8 cellular contexts compared by ENCODE assay signal in the genomic region with DNA sequence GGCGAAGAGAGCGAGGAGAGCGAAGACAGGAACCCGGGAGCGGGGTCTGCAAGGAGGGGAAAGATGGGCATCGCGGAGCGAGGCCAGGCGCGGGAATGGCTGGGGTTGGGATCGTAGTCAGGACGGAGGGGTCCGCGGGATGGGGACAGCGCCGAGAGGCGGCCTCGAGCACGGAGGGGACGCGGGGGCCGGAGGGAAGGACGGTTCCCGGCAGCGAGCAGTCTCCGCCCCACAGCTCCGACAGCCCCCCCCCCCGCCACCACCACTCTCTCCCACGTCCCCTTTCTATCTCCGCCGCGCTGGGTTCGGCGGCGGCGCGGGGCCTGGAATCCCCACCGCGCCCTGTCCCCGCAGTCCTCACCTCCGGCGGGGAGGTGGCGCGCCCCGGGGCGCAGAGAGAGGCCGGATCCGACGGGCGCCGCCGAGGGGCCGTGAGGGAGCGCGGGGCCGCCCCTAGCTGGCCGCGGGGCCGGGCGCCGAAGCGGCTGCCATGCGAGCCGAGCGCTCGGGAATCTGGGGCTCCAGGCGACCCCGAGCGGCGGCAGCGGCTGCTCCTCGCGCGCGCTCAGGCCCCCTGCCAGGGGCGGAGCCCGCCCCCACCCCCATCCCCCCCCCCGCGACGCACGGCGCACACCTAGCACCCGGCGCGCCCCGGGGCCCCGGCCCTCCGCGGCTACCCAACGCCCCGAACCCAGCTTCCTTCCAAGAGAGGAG. TPM values are rescaled to one million over a fixed set of nuclear protein-coding genes. Genes with fewer than 3 reads are reported as not detected.
DNase-seq lines count a peak whose midpoint lies in the region; ATAC-seq and TF ChIP-seq lines count a peak whose summit lies in the region.

A gene with protein sequence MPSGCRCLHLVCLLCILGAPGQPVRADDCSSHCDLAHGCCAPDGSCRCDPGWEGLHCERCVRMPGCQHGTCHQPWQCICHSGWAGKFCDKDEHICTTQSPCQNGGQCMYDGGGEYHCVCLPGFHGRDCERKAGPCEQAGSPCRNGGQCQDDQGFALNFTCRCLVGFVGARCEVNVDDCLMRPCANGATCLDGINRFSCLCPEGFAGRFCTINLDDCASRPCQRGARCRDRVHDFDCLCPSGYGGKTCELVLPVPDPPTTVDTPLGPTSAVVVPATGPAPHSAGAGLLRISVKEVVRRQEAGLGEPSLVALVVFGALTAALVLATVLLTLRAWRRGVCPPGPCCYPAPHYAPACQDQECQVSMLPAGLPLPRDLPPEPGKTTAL (minus strand): TSS at position 515 of the 714 bp plus-strand sequence. CDS start 723 bp downstream, outside the sequence.

- peaks cover 7% of the 10 kb centered on the region for H3K36me3 Mint-ChIP-seq in chondrocyte (ENCODE audit: low read depth)
- H3K36me3 Mint-ChIP-seq in stimulated activated naive B cell treated with anti-CD40 and anti-IgM and Interleukin-4, amounts not matched to agents 10 μg/mL and 1 μg/mL and 100 μg/mL, for 72 hours, result peaks cover 19 to 24% of the 10 kb centered on the region in 2 donors

- BruUV-seq in HCT116 (replicated peaks; lab: Mats Ljungman, UMichigan), result no TSS peak

- H3K4me3 Mint-ChIP-seq in chondrocyte (ENCODE audit: unreplicated experiment), result peak within 1 kb of the TSS; percentile 75
- peak within 1 kb of the TSS; percentile 85 to 93 for H3K4me3 Mint-ChIP-seq in stimulated activated naive B cell treated with anti-CD40 and anti-IgM and Interleukin-4, amounts not matched to agents 10 μg/mL and 1 μg/mL and 100 μg/mL, for 72 hours

- DNase-seq in BE2C, result peak; percentile 42
- no peak for DNase-seq in HCT116 (ENCODE audit: low read depth, low spot score)
- peak; percentile 3 to 33 (median 17) for DNase-seq in T-helper 2 cell
- DNase-seq in chondrocyte (ENCODE audit: low spot score), result no peak
- no peak for DNase-seq in stimulated activated naive B cell treated with anti-CD40 and anti-IgM and Interleukin-4, amounts not matched to agents 10 μg/mL and 1 μg/mL and 100 μg/mL, for 72 hours
- no peak for DNase-seq in COLO829 (ENCODE audit: low spot score)

- H2AFZ ChIP-seq in HCT116 (ENCODE audit: low read depth, low read length, poor library complexity, severe bottlenecking), result no peak within 1 kb of the TSS

- no peaks in the 10 kb centered on the region for H3K9me3 ChIP-seq in BE2C
- H3K9me3 ChIP-seq in HCT116 (ENCODE audit: control insufficient read depth in 1 of 2, insufficient read depth in 1 of 2, low read depth in 1 of 2, low read length in 2 of 2), result no peaks in the 10 kb centered on the region
- H3K9me3 ChIP-seq in liver (ENCODE audit: control insufficient read depth in 4 of 4, low read length in 3 of 4), result no peaks in the 10 kb centered on the region

- no peaks in the 10 kb centered on the region for H4K20me1 ChIP-seq in HCT116 (ENCODE audit: insufficient read depth)

- H3K27me3 ChIP-seq in BE2C, result peaks cover 12% of the 10 kb centered on the region
- no peaks in the 10 kb centered on the region for H3K27me3 ChIP-seq in HCT116 (ENCODE audit: insufficient read depth, low read length)
- peaks cover 0 to 3% (median 1%) of the 10 kb centered on the region in 4 donors for H3K27me3 ChIP-seq in liver (ENCODE audit: control insufficient read depth in 4 of 4, insufficient read depth in 4 of 4, low read length in 3 of 4)

- H3K27ac ChIP-seq in HCT116 (ENCODE audit: low read depth, low read length) (no peak within 1 kb of the TSS), liver (ENCODE audit: low read depth in 1 of 2, low read length in 2 of 2) (no peak within 1 kb of the TSS)

- intact Hi-C loops in HCT116 (cut with micrococcal nuclease), result loop anchor here (2.0 kb wide), 1 partner anchor 52 kb away; no protein-coding TSS in a partner anchor

- H3K9me2 ChIP-seq in HCT116 (ENCODE audit: insufficient read depth), result no peaks in the 10 kb centered on the region

- H3K9ac ChIP-seq in HCT116 (ENCODE audit: low read length), result peak within 1 kb of the TSS; percentile 25; the same call in 1 of the 2 replicates
- peak within 1 kb of the TSS in 1 of 2 donors; percentile 37 for H3K9ac ChIP-seq in liver (ENCODE audit: low read depth in 1 of 2, low read length in 2 of 2)

- RAD21 ChIA-PET in HCT116 (lab: Charles Lee; ENCODE audit: low non-redundant PET in 1 of 2, low total read pairs in 2 of 2, uncharacterized antibody in 2 of 2, unreplicated experiment in 2 of 2), result interaction anchor here in 1 of 2 experiments (0.7 kb wide), 1 partner anchor 55 kb away, joined by 3 read pairs; no protein-coding TSS in a partner anchor

- CTCF ChIA-PET in HCT116 (lab: Charles Lee), result interaction anchor here (0.7 to 4.6 kb wide), 4 partner anchors 14 to 55 kb away, joined by 3 to 31 read pairs (median 6); a partner anchor contains a TSS

- no peaks in the 10 kb centered on the region for H3K9me3 Mint-ChIP-seq in chondrocyte (ENCODE audit: low read depth)
- H3K9me3 Mint-ChIP-seq in stimulated activated naive B cell treated with anti-CD40 and anti-IgM and Interleukin-4, amounts not matched to agents 10 μg/mL and 1 μg/mL and 100 μg/mL, for 72 hours, result peaks cover 0 to 2% of the 10 kb centered on the region in 2 donors

- H3K27me3 Mint-ChIP-seq in chondrocyte (ENCODE audit: low read depth), result peaks cover 14% of the 10 kb centered on the region
- peaks cover 5 to 6% of the 10 kb centered on the region in 2 donors for H3K27me3 Mint-ChIP-seq in stimulated activated naive B cell treated with anti-CD40 and anti-IgM and Interleukin-4, amounts not matched to agents 10 μg/mL and 1 μg/mL and 100 μg/mL, for 72 hours

- peak within 1 kb of the TSS; percentile 97 for H3K4me2 ChIP-seq in HCT116 (ENCODE audit: low read length)

- no peaks in the 10 kb centered on the region for H3K4me1 ChIP-seq in BE2C
- peaks cover 8 to 39% of the 10 kb centered on the region in 2 experiments; a peak in 3 of 4 replicates for H3K4me1 ChIP-seq in HCT116 (ENCODE audit: control insufficient read depth in 1 of 2, insufficient read depth in 2 of 2, low read length in 2 of 2)
- H3K4me1 ChIP-seq in liver (ENCODE audit: control insufficient read depth in 4 of 4, insufficient read depth in 4 of 4, low read length in 3 of 4), result peaks cover 6 to 13% (median 9%) of the 10 kb centered on the region in 4 donors

- TF ChIP-seq RAD21 in HCT116 (IDR thresholded peaks at IDR 0.05; ENCODE audit: low read depth) (no peak), liver (IDR thresholded peaks at IDR 0.05) (no peak)

- WGBS in liver, result 1% methylated on average over 91 of the region's 91 CpGs

- no peaks in the 10 kb centered on the region for H3K79me2 ChIP-seq in HCT116 (ENCODE audit: insufficient read depth, low read length)

- ATAC-seq in HCT116, result peak; percentile 52
- ATAC-seq in stimulated activated naive B cell treated with anti-CD40 and anti-IgM and Interleukin-4, amounts not matched to agents 10 μg/mL and 1 μg/mL and 100 μg/mL, for 72 hours (replicated peaks), result peak; percentile 66 to 69
- ATAC-seq in GM19467 (IDR thresholded peaks at IDR 0.05; ENCODE audit: unreplicated experiment), result no peak

- H3K27ac Mint-ChIP-seq in chondrocyte (ENCODE audit: unreplicated experiment), result peak within 1 kb of the TSS; percentile 9
- H3K27ac Mint-ChIP-seq in stimulated activated naive B cell treated with anti-CD40 and anti-IgM and Interleukin-4, amounts not matched to agents 10 μg/mL and 1 μg/mL and 100 μg/mL, for 72 hours, result peak within 1 kb of the TSS; percentile 84

- TF ChIP-seq CTCF in BE2C (IDR thresholded peaks at IDR 0.05; ENCODE audit: low read depth, low read length), result no peak
- TF ChIP-seq CTCF in HCT116 (IDR thresholded peaks at IDR 0.05 in 2 of 3, conservative IDR thresholded peaks at IDR 0.05 in 1 of 3; ENCODE audit: borderline replicate concordance in 1 of 3, insufficient read depth in 1 of 3, low read depth in 2 of 3, low read length in 2 of 3), result no peak
- no peak for TF ChIP-seq CTCF in chondrocyte (IDR thresholded peaks at IDR 0.05)
- no peak for TF ChIP-seq CTCF in liver (IDR thresholded peaks at IDR 0.05; ENCODE audit: low read depth, low read length, missing input control)

- H3K36me3 ChIP-seq in BE2C, result no peaks in the 10 kb centered on the region; the same call in 1 of the 2 replicates
- no peaks in the 10 kb centered on the region; a peak in 1 of 4 replicates for H3K36me3 ChIP-seq in HCT116 (ENCODE audit: control insufficient read depth in 1 of 2, insufficient read depth in 2 of 2, low read length in 2 of 2)
- peaks cover 6 to 23% (median 12%) of the 10 kb centered on the region in 4 donors for H3K36me3 ChIP-seq in liver (ENCODE audit: control insufficient read depth in 4 of 4, insufficient read depth in 3 of 4, low read depth in 1 of 4, low read length in 3 of 4)

- POLR2A ChIA-PET in HCT116 (lab: Charles Lee), result interaction anchor here (0.7 kb wide), 1 partner anchor 13 kb away, joined by 4 read pairs; no protein-coding TSS in a partner anchor

- no peak for TF ChIP-seq POLR2A in HCT116 (IDR thresholded peaks at IDR 0.05; ENCODE audit: borderline replicate concordance, extremely low read depth, insufficient read depth, insufficient read length)

- H3K4me3 ChIP-seq in BE2C (ENCODE audit: low read depth, low read length) (peak within 1 kb of the TSS; percentile 60), HCT116 (replicated peaks in 1 of 2; ENCODE audit: low read depth in 1 of 2, low read length in 2 of 2) (peak within 1 kb of the TSS; percentile 50 to 61), liver (ENCODE audit: low read depth in 1 of 3, low read length in 3 of 3) (peak within 1 kb of the TSS; percentile 32 to 59 (median 38))

- peaks cover 22% of the 10 kb centered on the region for H3K4me1 Mint-ChIP-seq in chondrocyte (ENCODE audit: low read depth)
- peaks cover 14 to 28% of the 10 kb centered on the region in 2 donors for H3K4me1 Mint-ChIP-seq in stimulated activated naive B cell treated with anti-CD40 and anti-IgM and Interleukin-4, amounts not matched to agents 10 μg/mL and 1 μg/mL and 100 μg/mL, for 72 hours

TF ChIP-seq in HCT116, 20 proteins besides CTCF, POLR2A, EP300 and RAD21 (continues in another document):
- TF ChIP-seq ELF1 (IDR thresholded peaks at IDR 0.05; ENCODE audit: borderline replicate concordance, low read depth) (no peak), EGR1 (IDR thresholded peaks at IDR 0.05; ENCODE audit: low read depth) (no peak), ZNF274 (IDR thresholded peaks at IDR 0.05; ENCODE audit: low read depth, low read length) (no peak), CBX3 (IDR thresholded peaks at IDR 0.05; ENCODE audit: low read depth) (no peak), EZH2phosphoT487 (IDR thresholded peaks at IDR 0.05; ENCODE audit: borderline replicate concordance) (no peak)

TF ChIP-seq in liver, 16 proteins besides CTCF, POLR2A, EP300 and RAD21 (continues in another document):
- TF ChIP-seq RXRA (IDR thresholded peaks at IDR 0.05), result no peak

RNA-seq across cellular contexts. Expression of the gene that starts here (rescaled TPM):
- 0.69 TPM for polyA plus RNA-seq in BE2C (2012; ENCODE audit: insufficient read depth, insufficient read length, low read depth)
- 1.6 TPM for total RNA-seq in HCT116 (2021; ENCODE audit: unreplicated experiment)
- polyA plus RNA-seq in HCT116 (2012), result 2.7 and 2.8 TPM in 2 replicates
- 0.29 to 1.3 TPM (median 1.1 TPM) in 3 replicates for total RNA-seq in chondrocyte
- total RNA-seq in liver, result 1 to 10 TPM in 1 of 2 donors, not detected in 1; 1.0 TPM
- under 1 TPM; 0.08 TPM for polyA plus RNA-seq in liver

Comparison
In these comparisons a context has a peak if more than half of its experiments do, and no peak if none do; other contexts are left out.
1. DNase-seq: peak in BE2C (single experiment) and T-helper 2 cell (5 of 5); none in HCT116 (single experiment), chondrocyte (single experiment), stimulated activated naive B cell treated with anti-CD40 and anti-IgM and Interleukin-4, amounts not matched to agents 10 μg/mL and 1 μg/mL and 100 μg/mL, for 72 hours (single experiment) and COLO829 (single experiment).
2. Peak in every context shown above with its lines, with median percentiles within 50 percentile points of each other: H3K4me3 ChIP-seq.